In the genomic region with DNA sequence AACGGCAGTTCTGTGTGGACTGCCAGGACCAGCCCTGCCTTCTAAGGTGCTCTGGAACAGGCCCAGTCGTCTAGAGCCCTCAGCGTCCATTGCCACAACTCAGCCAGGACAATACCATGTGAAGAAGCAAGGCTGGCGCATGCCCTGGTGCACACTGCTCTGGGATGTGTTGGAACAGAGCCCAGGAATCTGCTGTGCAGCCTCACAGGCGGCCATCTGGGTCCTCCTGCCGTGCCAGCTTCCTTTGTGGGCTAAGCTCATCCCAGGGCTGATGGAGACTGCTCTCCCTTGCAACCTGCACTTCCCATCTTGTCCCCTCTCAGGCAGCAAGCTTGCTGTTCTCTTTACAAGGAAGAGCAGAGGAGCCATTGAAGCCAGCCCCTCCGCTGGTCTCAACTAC, we compare ENCODE assay signal across 11 cellular contexts.
DNase-seq lines count a peak whose midpoint lies in the region; ATAC-seq and TF ChIP-seq lines count a peak whose summit lies in the region.
"Had no signal": no experiment of that assay in that cellular context is flagged by ENCODE, and none has a peak within 500 bp of the region (broad histone marks: within the 10 kb centered on the region; RNA-seq: fewer than 3 reads in every experiment).

No MANE protein-coding gene starts in this region.

- no peaks in the 10 kb centered on the region for H3K36me3 ChIP-seq in MG63
- H3K36me3 ChIP-seq: breast epithelium, uterus had no signal

- peak overlapping the region; percentile 81 for H3K27ac ChIP-seq in layer of hippocampus (ENCODE audit: low read depth, low read length)
- H3K27ac ChIP-seq: breast epithelium, uterus had no signal

- peaks cover 5% of the 10 kb centered on the region; the same call in 1 of the 2 replicates for H3K9me3 ChIP-seq in MG63
- H3K9me3 ChIP-seq: breast epithelium, uterus had no signal

- ATAC-seq in HG03135 (IDR thresholded peaks at IDR 0.05; ENCODE audit: unreplicated experiment), result no peak
- ATAC-seq in effector memory CD8-positive, alpha-beta T cell (replicated peaks), result no peak

- H3K4me1 Mint-ChIP-seq in effector memory CD8-positive, alpha-beta T cell (ENCODE audit: low read depth in 2 of 2), result peaks cover 2 to 3% of the 10 kb centered on the region in 2 donors
- H3K4me1 Mint-ChIP-seq: activated B cell treated with CpG ODN at 0.5 μM for 24 hours had no signal

- DNase-seq in A172 (ENCODE audit: low spot score), result peak; percentile 88
- DNase-seq in MG63, result peak; percentile 93
- peak; percentile 57 for DNase-seq in astrocyte of the spinal cord (ENCODE audit: low read depth, low spot score)
- DNase-seq in NCI-H1930 (lab: John Stamatoyannopoulos, UW), result no peak
- no peak for DNase-seq in NCI-H1436 treated with DMSO at 0.1 percent for 48 hours (lab: John Stamatoyannopoulos, UW)
- no peak for DNase-seq in effector memory CD8-positive, alpha-beta T cell
- DNase-seq: activated B cell treated with CpG ODN at 0.5 μM for 24 hours, uterus had no signal

- TF ChIP-seq CTCF in astrocyte of the spinal cord (IDR thresholded peaks at IDR 0.05; ENCODE audit: low read depth, low read length), result no peak

- in situ Hi-C loops in astrocyte of the spinal cord (cut with HindIII; ENCODE audit: low sequenced_read_pairs), result no loop called here

- no peaks in the 10 kb centered on the region for H3K27me3 ChIP-seq in MG63
- no peaks in the 10 kb centered on the region for H3K27me3 ChIP-seq in layer of hippocampus (ENCODE audit: control insufficient read depth, insufficient read depth, low read length)
- H3K27me3 ChIP-seq: uterus had no signal

- H3K4me3 ChIP-seq in MG63 (no peak overlapping the region), astrocyte of the spinal cord (ENCODE audit: low read depth, low read length) (no peak overlapping the region)
- H3K4me3 ChIP-seq: breast epithelium, uterus had no signal

- H3K27ac Mint-ChIP-seq in effector memory CD8-positive, alpha-beta T cell, result no peak overlapping the region
- H3K27ac Mint-ChIP-seq: activated B cell treated with CpG ODN at 0.5 μM for 24 hours had no signal

- no peak overlapping the region for H3K4me3 Mint-ChIP-seq in effector memory CD8-positive, alpha-beta T cell
- H3K4me3 Mint-ChIP-seq: activated B cell treated with CpG ODN at 0.5 μM for 24 hours had no signal

- peaks cover 3% of the 10 kb centered on the region for H3K36me3 Mint-ChIP-seq in effector memory CD8-positive, alpha-beta T cell (ENCODE audit: insufficient read depth)

- peaks cover 4 to 15% of the 10 kb centered on the region in 2 donors for H3K9me3 Mint-ChIP-seq in effector memory CD8-positive, alpha-beta T cell
- H3K9me3 Mint-ChIP-seq: activated B cell treated with CpG ODN at 0.5 μM for 24 hours had no signal

- H3K27me3 Mint-ChIP-seq in effector memory CD8-positive, alpha-beta T cell, result peaks cover 7 to 19% of the 10 kb centered on the region in 2 donors

Comparison
In these comparisons a context has a peak if more than half of its experiments do, and no peak if none do; other contexts are left out.
1. DNase-seq: peak in A172 (single experiment), MG63 (single experiment) and astrocyte of the spinal cord (single experiment); none in NCI-H1930 (0 of 2), NCI-H1436 treated with DMSO at 0.1 percent for 48 hours (single experiment) and effector memory CD8-positive, alpha-beta T cell (0 of 3).